ENCODE assay signal across 1 cellular context in genomic region chr3:87710511-87710910, GRCh38.
A peak's percentile ranks its signal among the peaks of the same experiment; 100 is the strongest.
TF ChIP-seq lines count a peak whose summit lies in the region.

No MANE protein-coding gene starts in this region.

TF ChIP-seq in GM12878, 131 proteins besides CTCF, POLR2A, EP300 and RAD21 (continued from another document):
- TF ChIP-seq SKIL (IDR thresholded peaks at IDR 0.05; ENCODE audit: low read depth, poor library complexity, severe bottlenecking) (no peak), SPI1 (IDR thresholded peaks at IDR 0.05; ENCODE audit: borderline replicate concordance, insufficient read depth, low read depth, low read length) (peak; percentile 48; the same call in 1 of the 2 replicates)
